In the genomic region with DNA sequence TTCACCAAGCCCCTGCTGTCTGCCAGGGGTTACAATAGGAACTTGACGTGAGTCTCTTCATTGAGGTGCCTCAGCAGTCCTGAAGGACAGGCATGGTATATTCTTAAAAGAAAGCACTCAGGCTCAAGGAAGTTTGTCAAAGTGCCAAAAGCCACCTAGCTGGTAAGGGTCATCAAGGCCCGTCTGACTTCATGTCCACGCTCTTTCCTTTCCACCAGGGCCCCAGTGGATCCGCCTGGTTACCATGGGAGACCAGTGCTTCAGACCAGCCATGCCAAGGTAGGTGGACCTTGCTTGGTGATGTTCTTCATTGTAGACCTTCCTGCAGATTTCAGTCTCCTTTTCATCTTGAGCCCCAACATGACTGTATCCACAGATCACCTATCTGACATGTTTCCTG, we compare ENCODE assay signal across 30 cellular contexts. TPM values are rescaled to one million over a fixed set of nuclear protein-coding genes. Genes with fewer than 3 reads are reported as not detected.
A peak's percentile ranks its signal among the peaks of the same experiment; 100 is the strongest.
DNase-seq lines count a peak whose midpoint lies in the region; ATAC-seq and TF ChIP-seq lines count a peak whose summit lies in the region.
"Had no signal": no experiment of that assay in that cellular context is flagged by ENCODE, and none has a peak within 500 bp of the region (broad histone marks: within the 10 kb centered on the region; RNA-seq: fewer than 3 reads in every experiment).

No MANE protein-coding gene starts in this region.

- peak overlapping the region in 9 of 11 experiments; percentile 74 to 97 (median 87); a peak in 13 of 22 replicates for H3K4me2 ChIP-seq in BLaER1 treated with 17β-estradiol and CSF1 and Interleukin-3, amounts not matched to agents 10 nM and 100 nM
- peak overlapping the region; percentile 97 for H3K4me2 ChIP-seq in KMS-11
- H3K4me2 ChIP-seq: A549 had no signal

- H3K27ac ChIP-seq in BLaER1 treated with 17β-estradiol and CSF1 and Interleukin-3, amounts not matched to agents 10 nM and 100 nM: no peak overlapping the region
- peak overlapping the region; percentile 89; the same call in 1 of the 2 replicates for H3K27ac ChIP-seq in KMS-11
- H3K27ac ChIP-seq: A549, C4-2B, Peyer's patch, SK-N-MC had no signal

- H3K9me3 ChIP-seq in BLaER1 treated with 17β-estradiol and CSF1 and Interleukin-3, amounts not matched to agents 10 nM and 100 nM (replicated peaks in 1 of 11): no peaks in the 10 kb centered on the region
- H3K9me3 ChIP-seq: A549, Caco-2, Peyer's patch had no signal

- H3K27me3 Mint-ChIP-seq in activated T-helper 1 cell treated with anti-CD3 and anti-CD28 coated beads, Interleukin-12 subunit alpha, Interleukin-12 subunit beta, Interleukin-2, Interleukin-4 antibody, amounts not matched to agents 30 ng/mL and 10 ng/mL and 1 ng/mL, durations not matched to agents 14 hours and 24 hours and 36 hours (ENCODE audit: insufficient read depth): peaks cover 21% of the 10 kb centered on the region
- peaks cover 31% of the 10 kb centered on the region for H3K27me3 Mint-ChIP-seq in stimulated activated memory B cell treated with anti-CD40 and anti-IgM and Interleukin-4, amounts not matched to agents 10 μg/mL and 1 μg/mL and 100 μg/mL, for 72 hours

- TF ChIP-seq CTCF in KMS-11 (conservative IDR thresholded peaks at IDR 0.05; ENCODE audit: low read depth, low read length): no peak

- no peaks in the 10 kb centered on the region for H3K79me2 ChIP-seq in KMS-11 (ENCODE audit: insufficient read depth, low read depth)

- no peaks in the 10 kb centered on the region for H3K36me3 ChIP-seq in BLaER1 treated with 17β-estradiol and CSF1 and Interleukin-3, amounts not matched to agents 10 nM and 100 nM
- H3K36me3 ChIP-seq in KMS-11 (ENCODE audit: insufficient read depth): no peaks in the 10 kb centered on the region
- H3K36me3 ChIP-seq: Peyer's patch had no signal

- peaks cover 3% of the 10 kb centered on the region for H3K36me3 Mint-ChIP-seq in activated T-helper 1 cell treated with anti-CD3 and anti-CD28 coated beads, Interleukin-12 subunit alpha, Interleukin-12 subunit beta, Interleukin-2, Interleukin-4 antibody, amounts not matched to agents 30 ng/mL and 10 ng/mL and 1 ng/mL, durations not matched to agents 14 hours and 24 hours and 36 hours (ENCODE audit: low read depth)
- no peaks in the 10 kb centered on the region for H3K36me3 Mint-ChIP-seq in stimulated activated memory B cell treated with anti-CD40 and anti-IgM and Interleukin-4, amounts not matched to agents 10 μg/mL and 1 μg/mL and 100 μg/mL, for 72 hours
- H3K36me3 Mint-ChIP-seq: CD8-positive, alpha-beta T cell had no signal

- H3K9ac ChIP-seq in BLaER1 treated with 17β-estradiol and CSF1 and Interleukin-3, amounts not matched to agents 10 nM and 100 nM: no peak overlapping the region
- H3K9ac ChIP-seq in KMS-11: no peak overlapping the region

- H3K4me1 ChIP-seq in BLaER1 treated with 17β-estradiol and CSF1 and Interleukin-3, amounts not matched to agents 10 nM and 100 nM: peaks cover 62 to 88% (median 78%) of the 10 kb centered on the region in 10 experiments
- H3K4me1 ChIP-seq in KMS-11 (ENCODE audit: low read depth, poor library complexity, severe bottlenecking): peaks cover 93% of the 10 kb centered on the region
- H3K4me1 ChIP-seq: A549, Caco-2, Peyer's patch had no signal

- no peaks in the 10 kb centered on the region for H3K9me3 Mint-ChIP-seq in activated T-helper 1 cell treated with anti-CD3 and anti-CD28 coated beads, Interleukin-12 subunit alpha, Interleukin-12 subunit beta, Interleukin-2, Interleukin-4 antibody, amounts not matched to agents 30 ng/mL and 10 ng/mL and 1 ng/mL, durations not matched to agents 14 hours and 24 hours and 36 hours
- H3K9me3 Mint-ChIP-seq in stimulated activated memory B cell treated with anti-CD40 and anti-IgM and Interleukin-4, amounts not matched to agents 10 μg/mL and 1 μg/mL and 100 μg/mL, for 72 hours: no peaks in the 10 kb centered on the region
- H3K9me3 Mint-ChIP-seq: CD8-positive, alpha-beta T cell had no signal

- no peak overlapping the region for H3K4me3 Mint-ChIP-seq in activated T-helper 1 cell treated with anti-CD3 and anti-CD28 coated beads, Interleukin-12 subunit alpha, Interleukin-12 subunit beta, Interleukin-2, Interleukin-4 antibody, amounts not matched to agents 30 ng/mL and 10 ng/mL and 1 ng/mL, durations not matched to agents 14 hours and 24 hours and 36 hours
- H3K4me3 Mint-ChIP-seq in stimulated activated memory B cell treated with anti-CD40 and anti-IgM and Interleukin-4, amounts not matched to agents 10 μg/mL and 1 μg/mL and 100 μg/mL, for 72 hours: no peak overlapping the region
- H3K4me3 Mint-ChIP-seq: CD8-positive, alpha-beta T cell had no signal

- H3K27ac Mint-ChIP-seq in activated T-helper 1 cell treated with anti-CD3 and anti-CD28 coated beads, Interleukin-12 subunit alpha, Interleukin-12 subunit beta, Interleukin-2, Interleukin-4 antibody, amounts not matched to agents 30 ng/mL and 10 ng/mL and 1 ng/mL, durations not matched to agents 14 hours and 24 hours and 36 hours: peak overlapping the region; percentile 36
- peak overlapping the region; percentile 4 for H3K27ac Mint-ChIP-seq in stimulated activated memory B cell treated with anti-CD40 and anti-IgM and Interleukin-4, amounts not matched to agents 10 μg/mL and 1 μg/mL and 100 μg/mL, for 72 hours
- H3K27ac Mint-ChIP-seq: CD8-positive, alpha-beta T cell had no signal

- no peak for ATAC-seq in stimulated activated memory B cell treated with anti-CD40 and anti-IgM and Interleukin-4, amounts not matched to agents 10 μg/mL and 1 μg/mL and 100 μg/mL, for 72 hours
- ATAC-seq: A549; CD8-positive, alpha-beta T cell had no signal

- intact Hi-C loops in activated T-helper 1 cell treated with anti-CD3 and anti-CD28 coated beads, Interleukin-12 subunit alpha, Interleukin-12 subunit beta, Interleukin-2, Interleukin-4 antibody, amounts not matched to agents 30 ng/mL and 10 ng/mL and 1 ng/mL, durations not matched to agents 14 hours and 24 hours and 36 hours (cut with micrococcal nuclease): no loop called here

- peaks cover 50% of the 10 kb centered on the region for H3K4me1 Mint-ChIP-seq in activated T-helper 1 cell treated with anti-CD3 and anti-CD28 coated beads, Interleukin-12 subunit alpha, Interleukin-12 subunit beta, Interleukin-2, Interleukin-4 antibody, amounts not matched to agents 30 ng/mL and 10 ng/mL and 1 ng/mL, durations not matched to agents 14 hours and 24 hours and 36 hours (ENCODE audit: low read depth)
- peaks cover 56% of the 10 kb centered on the region for H3K4me1 Mint-ChIP-seq in stimulated activated memory B cell treated with anti-CD40 and anti-IgM and Interleukin-4, amounts not matched to agents 10 μg/mL and 1 μg/mL and 100 μg/mL, for 72 hours

- DNase-seq in activated T-helper 1 cell treated with anti-CD3 and anti-CD28 coated beads, Interleukin-12 subunit alpha, Interleukin-12 subunit beta, Interleukin-2, Interleukin-4 antibody, amounts not matched to agents 30 ng/mL and 10 ng/mL and 1 ng/mL, durations not matched to agents 14 hours and 24 hours and 36 hours (ENCODE audit: low spot score): no peak
- DNase-seq in dermis blood vessel endothelial cell: no peak
- DNase-seq in hypothalamus (lab: John Stamatoyannopoulos, UW): no peak
- no peak for DNase-seq in NOMO-1 (lab: John Stamatoyannopoulos, UW; ENCODE audit: unreplicated experiment in 2 of 2)
- DNase-seq: AML-193; Caco-2; CD8-positive, alpha-beta T cell; DMS 273 treated with DMSO at 0.1 percent for 48 hours; DMS79; GF-D8; Karpas-422; MV-4-11; NCI-H1105; NCI-H1436 treated with DMSO at 0.1 percent for 48 hours; NCI-H187 treated with DMSO at 0.1 percent for 48 hours; NCI-H2171 treated with DMSO at 0.1 percent for 48 hours; NCI-H524; NCI-H748 treated with DMSO at 0.1 percent for 48 hours; NK-92 treated with Interleukin-12 subunit alpha and Interleukin-12 subunit beta, amount 100 ng/mL, for 24 hours; Peyer's patch; SIG-M5 had no signal

- H2AFZ ChIP-seq in KMS-11 (ENCODE audit: low read depth): no peak overlapping the region

- H3K27me3 ChIP-seq in BLaER1 treated with 17β-estradiol and CSF1 and Interleukin-3, amounts not matched to agents 10 nM and 100 nM: no peaks in the 10 kb centered on the region
- no peaks in the 10 kb centered on the region for H3K27me3 ChIP-seq in KMS-11 (ENCODE audit: insufficient read depth, low read depth)
- H3K27me3 ChIP-seq: Peyer's patch had no signal

- H3K4me3 ChIP-seq in BLaER1 treated with 17β-estradiol and CSF1 and Interleukin-3, amounts not matched to agents 10 nM and 100 nM: no peak overlapping the region
- no peak overlapping the region for H3K4me3 ChIP-seq in KMS-11 (IDR thresholded peaks at IDR 0.05; ENCODE audit: insufficient read depth, low read depth, low read length)
- H3K4me3 ChIP-seq: A549, Peyer's patch, SK-N-MC had no signal

- H4K20me1 ChIP-seq in BLaER1 treated with 17β-estradiol and CSF1 and Interleukin-3, amounts not matched to agents 10 nM and 100 nM: no peaks in the 10 kb centered on the region
- H4K20me1 ChIP-seq in KMS-11 (ENCODE audit: insufficient read depth): no peaks in the 10 kb centered on the region

RNA-seq across cellular contexts. Expression of gene CCL1, which starts 27.6 kb away (rescaled TPM):
- total RNA-seq in activated T-helper 1 cell treated with anti-CD3 and anti-CD28 coated beads, Interleukin-12 subunit alpha, Interleukin-12 subunit beta, Interleukin-2, Interleukin-4 antibody, amounts not matched to agents 30 ng/mL and 10 ng/mL and 1 ng/mL, durations not matched to agents 14 hours and 24 hours and 36 hours: 264 and 266 TPM in 2 replicates
- not detected in 2 replicates for total RNA-seq in dermis blood vessel endothelial cell
- total RNA-seq: Caco-2; CD8-positive, alpha-beta T cell; H4; HT-29; M059J; Peyer's patch had no signal

RNA-seq across cellular contexts. Expression of gene CCL13, which starts 34.4 kb away (rescaled TPM):
- not detected in 2 replicates for total RNA-seq in activated T-helper 1 cell treated with anti-CD3 and anti-CD28 coated beads, Interleukin-12 subunit alpha, Interleukin-12 subunit beta, Interleukin-2, Interleukin-4 antibody, amounts not matched to agents 30 ng/mL and 10 ng/mL and 1 ng/mL, durations not matched to agents 14 hours and 24 hours and 36 hours
- total RNA-seq in dermis blood vessel endothelial cell: not detected in 2 replicates
- total RNA-seq: Caco-2; CD8-positive, alpha-beta T cell; H4; HT-29; M059J had no signal

Comparison
In these comparisons a context has a peak if more than half of its experiments do, and no peak if none do; other contexts are left out.
1. RNA of gene CCL1, which starts 27.6 kb away (total RNA-seq): 264 to 266 TPM in activated T-helper 1 cell treated with anti-CD3 and anti-CD28 coated beads, Interleukin-12 subunit alpha, Interleukin-12 subunit beta, Interleukin-2, Interleukin-4 antibody, amounts not matched to agents 30 ng/mL and 10 ng/mL and 1 ng/mL, durations not matched to agents 14 hours and 24 hours and 36 hours; not detected in dermis blood vessel endothelial cell; every median in the first group is over 100 times any median in the second.